29 cellular contexts compared by ENCODE assay signal in the genomic region with DNA sequence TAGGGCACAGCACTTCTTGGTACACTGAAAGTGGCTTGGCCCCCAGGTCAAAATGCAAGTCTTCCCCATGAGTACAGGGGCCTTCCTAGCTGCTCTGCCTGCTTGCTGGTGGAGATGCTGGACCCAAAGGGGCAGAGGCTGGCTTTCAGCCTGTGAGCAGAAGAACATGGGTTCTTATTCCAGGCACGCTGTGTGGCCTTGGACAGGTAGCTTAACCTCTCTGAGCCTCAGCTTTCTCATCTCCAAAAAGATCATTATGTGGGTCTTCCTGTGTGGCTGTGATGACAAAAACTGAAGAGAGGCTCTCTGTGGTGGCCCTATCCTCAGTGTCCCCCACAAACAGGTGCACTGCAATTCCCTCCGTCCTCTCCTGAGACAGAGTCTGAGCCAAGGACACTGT. TPM values are rescaled to one million over a fixed set of nuclear protein-coding genes. Genes with fewer than 3 reads are reported as not detected.
"Had no signal": no experiment of that assay in that cellular context is flagged by ENCODE, and none has a peak within 500 bp of the region (broad histone marks: within the 10 kb centered on the region; RNA-seq: fewer than 3 reads in every experiment).

No MANE protein-coding gene starts in this region.

- H3K27ac ChIP-seq: heart right ventricle, hepatocyte, left ventricle myocardium inferior, neutrophil, ovary, prostate gland, sigmoid colon, spleen, tibial nerve, uterus had no signal

- H3K4me1 Mint-ChIP-seq: mesothelial cell of epicardium; natural killer cell; stimulated activated memory B cell treated with anti-CD40 and anti-IgM and Interleukin-4, amounts not matched to agents 10 μg/mL and 1 μg/mL and 100 μg/mL, for 72 hours had no signal

- ATAC-seq: heart right ventricle; natural killer cell; right cardiac atrium; stimulated activated memory B cell treated with anti-CD40 and anti-IgM and Interleukin-4, amounts not matched to agents 10 μg/mL and 1 μg/mL and 100 μg/mL, for 72 hours; stimulated activated naive CD8-positive, alpha-beta T cell treated with anti-CD3 and anti-CD28 coated beads, Interleukin-15, amount 100 ng/mL, for 72 hours had no signal

- DNase-seq: heart right ventricle; left ventricle myocardium inferior; mesendoderm; naive B cell; natural killer cell; ovary; posterior cingulate gyrus; right cardiac atrium; sigmoid colon; small intestine; spleen; stimulated activated CD4-positive, alpha-beta T cell treated with anti-CD3 and anti-CD28 coated beads, Interleukin-2, amount 100 ng/mL, for 48 hours; stimulated activated CD4-positive, alpha-beta T cell treated with anti-CD3 and anti-CD28 coated beads, Interleukin-4, amount 100 ng/mL, for 4 hours; stimulated activated CD8-positive, alpha-beta memory T cell treated with anti-CD3 and anti-CD28 coated beads, Interleukin-4, amount 100 ng/mL, for 48 hours; stimulated activated naive CD4-positive, alpha-beta T cell treated with Interleukin-2 at 50 U/mL for 16 hours; stimulated activated naive CD8-positive, alpha-beta T cell treated with anti-CD3 and anti-CD28 coated beads, Interleukin-15, amount 100 ng/mL, for 72 hours; substantia nigra; uterus had no signal

- H3K4me3 Mint-ChIP-seq: mesothelial cell of epicardium; natural killer cell; neural crest cell; stimulated activated memory B cell treated with anti-CD40 and anti-IgM and Interleukin-4, amounts not matched to agents 10 μg/mL and 1 μg/mL and 100 μg/mL, for 72 hours; stimulated activated naive CD8-positive, alpha-beta T cell treated with anti-CD3 and anti-CD28 coated beads, Interleukin-15, amount 100 ng/mL, for 72 hours; type B pancreatic cell had no signal

- H3K27me3 ChIP-seq: neutrophil, ovary, tibial nerve, uterus had no signal

- H3K4me2 ChIP-seq: hepatocyte had no signal

- H3K36me3 ChIP-seq: heart right ventricle, left ventricle myocardium inferior, neutrophil, ovary, prostate gland, sigmoid colon, spleen, tibial nerve, uterus had no signal

- H2AFZ ChIP-seq: hepatocyte had no signal

- H3K9me3 Mint-ChIP-seq: mesothelial cell of epicardium, natural killer cell, type B pancreatic cell had no signal

- FAIRE-seq: small intestine had no signal

- H3K4me3 ChIP-seq: heart right ventricle, hepatocyte, left ventricle myocardium inferior, lung, ovary, prostate gland, sigmoid colon, spleen, tibial nerve, uterus had no signal

- H3K9me3 ChIP-seq: neutrophil, ovary, prostate gland, uterus had no signal

- H3K27ac Mint-ChIP-seq: mesothelial cell of epicardium; natural killer cell; stimulated activated memory B cell treated with anti-CD40 and anti-IgM and Interleukin-4, amounts not matched to agents 10 μg/mL and 1 μg/mL and 100 μg/mL, for 72 hours; stimulated activated naive CD8-positive, alpha-beta T cell treated with anti-CD3 and anti-CD28 coated beads, Interleukin-15, amount 100 ng/mL, for 72 hours; type B pancreatic cell had no signal

- H3K36me3 Mint-ChIP-seq: mesothelial cell of epicardium; natural killer cell; stimulated activated memory B cell treated with anti-CD40 and anti-IgM and Interleukin-4, amounts not matched to agents 10 μg/mL and 1 μg/mL and 100 μg/mL, for 72 hours; type B pancreatic cell had no signal

- H3K4me1 ChIP-seq: heart right ventricle, left ventricle myocardium inferior, prostate gland, sigmoid colon, spleen, tibial nerve, uterus had no signal

- H3K79me2 ChIP-seq: hepatocyte had no signal

RNA-seq across cellular contexts. Expression of a gene that starts 45.6 kb away (rescaled TPM):
- total RNA-seq: heart right ventricle, left ventricle myocardium inferior, mesothelial cell of epicardium, natural killer cell, omental fat pad, right cardiac atrium, sigmoid colon, tibial nerve, ureter had no signal
- polyA plus RNA-seq: heart right ventricle, hepatocyte, right cardiac atrium had no signal
